8 cellular contexts compared by ENCODE assay signal in genomic region chr9:127785023-127785932, GRCh38. TPM values are rescaled to one million over a fixed set of nuclear protein-coding genes. Genes with fewer than 3 reads are reported as not detected.
DNase-seq lines count a peak whose midpoint lies in the region; ATAC-seq and TF ChIP-seq lines count a peak whose summit lies in the region.

No MANE protein-coding gene starts in this region.

- peak; percentile 63 for ATAC-seq in omental fat pad (ENCODE audit: low FRiP score)

- H3K9me2 ChIP-seq in MM.1S (replicated peaks; ENCODE audit: insufficient read depth, low read length): no peaks in the 10 kb centered on the region

- H3K4me2 ChIP-seq in MM.1S (ENCODE audit: low read depth, low read length): peak overlapping the region; percentile 47; the same call in 1 of the 2 replicates

- H3K4me1 ChIP-seq in MM.1S (ENCODE audit: low read length) (peaks cover 33% of the 10 kb centered on the region), testis (peaks cover 46% of the 10 kb centered on the region)

- TF ChIP-seq CTCF in MM.1S (IDR thresholded peaks at IDR 0.05; ENCODE audit: low read length) (peak; percentile 83), omental fat pad (IDR thresholded peaks at IDR 0.05) (peak in 2 of 3 donors; percentile 57 to 60), testis (IDR thresholded peaks at IDR 0.05) (peak; percentile 94 to 97 (median 96))

- peaks cover 28% of the 10 kb centered on the region for H3F3A ChIP-seq in MM.1S (ENCODE audit: insufficient read depth, low read length)

- intact Hi-C loops in testis (cut with DNase I; ENCODE audit: low total_unique reads): loop anchor here (10.0 kb wide), 1 partner anchor 80 kb away; no protein-coding TSS in a partner anchor

- H3K4me3 ChIP-seq in MM.1S (ENCODE audit: low read length): peak overlapping the region; percentile 68
- peak overlapping the region; percentile 84 for H3K4me3 ChIP-seq in SK-N-MC
- peak overlapping the region; percentile 75 to 98 for H3K4me3 ChIP-seq in testis

- WGBS in testis, 2 donors: 1% methylated on average over 44 of the region's 123 CpGs; no CpG with 5 or more reads in 1 of the 2 donors

- H3K9me3 ChIP-seq in MM.1S (replicated peaks; ENCODE audit: insufficient read depth, low read length) (no peaks in the 10 kb centered on the region), SK-N-MC (ENCODE audit: low read depth, low read length) (no peaks in the 10 kb centered on the region), testis (no peaks in the 10 kb centered on the region)

- H3K9ac ChIP-seq in MM.1S (ENCODE audit: low read length) (peak overlapping the region; percentile 74), SK-N-MC (ENCODE audit: insufficient read length) (no peak overlapping the region)

- H2AFZ ChIP-seq in MM.1S (ENCODE audit: low read length): peak overlapping the region; percentile 47; the same call in 1 of the 2 replicates

- no peak for TF ChIP-seq POLR2A in testis (IDR thresholded peaks at IDR 0.05)

- DNase-seq in GM04503 (ENCODE audit: low read depth) (peak; percentile 9), HCEC 1CT (peak; percentile 68), MM.1S (peak; percentile 84), SK-N-MC (ENCODE audit: low read depth, low spot score) (no peak), germinal center (ENCODE audit: low spot score) (peak; percentile 92), omental fat pad (ENCODE audit: low spot score) (peak; percentile 82), testis (peak; percentile 87)
- peak; percentile 86 for DNase-seq in activated naive CD4-positive, alpha-beta T cell treated with anti-CD3 and anti-CD28 coated beads, Interleukin-2, amount 50 U/mL, for 16 hours

- H3K27me3 ChIP-seq in MM.1S (replicated peaks; ENCODE audit: insufficient read depth, low read length): no peaks in the 10 kb centered on the region
- no peaks in the 10 kb centered on the region for H3K27me3 ChIP-seq in testis

- H3K27ac ChIP-seq in MM.1S (ENCODE audit: low read length): peak overlapping the region; percentile 65; the same call in 1 of the 2 replicates
- no peak overlapping the region for H3K27ac ChIP-seq in SK-N-MC
- H3K27ac ChIP-seq in testis: peak overlapping the region; percentile 80 to 95

- H3K36me3 ChIP-seq in MM.1S (replicated peaks; ENCODE audit: insufficient read depth, low read length) (peaks cover 33% of the 10 kb centered on the region), SK-N-MC (ENCODE audit: insufficient read depth, low read length) (peaks cover 34% of the 10 kb centered on the region), testis (ENCODE audit: low read depth, missing control alignments) (no peaks in the 10 kb centered on the region)

- peaks cover 49% of the 10 kb centered on the region for H3K79me2 ChIP-seq in MM.1S (ENCODE audit: low read length)

- H4K20me1 ChIP-seq in MM.1S (ENCODE audit: insufficient read depth, low read length): peaks cover 31% of the 10 kb centered on the region

RNA-seq across cellular contexts. Expression of gene CDK9, which starts 0.6 kb away (rescaled TPM):
- total RNA-seq in omental fat pad (100 to 1,000 TPM in 1 of 4 donors, 10 to 100 TPM in 3; 69.8 to 117 (median 85.8) TPM), testis (100 to 1,000 TPM; 136 to 163 TPM)
- polyA plus RNA-seq in testis (ENCODE audit: insufficient read depth, low read depth, low replicate concordance): 77.1 TPM

RNA-seq across cellular contexts. Expression of gene SH2D3C, which starts 6.8 kb away (rescaled TPM):
- 10 to 100 TPM in 3 of 4 donors, 1 to 10 TPM in 1; 7.1 to 33.6 (median 17.2) TPM for total RNA-seq in omental fat pad
- total RNA-seq in testis: 1 to 10 TPM; 6.6 to 9.6 TPM
- polyA plus RNA-seq in testis (ENCODE audit: insufficient read depth, low read depth, low replicate concordance): 8.8 TPM

RNA-seq across cellular contexts. Expression of gene FPGS, which starts 17.4 kb away (rescaled TPM):
- 100 to 1,000 TPM in 2 of 4 donors, 10 to 100 TPM in 2; 87.1 to 167 (median 99.5) TPM for total RNA-seq in omental fat pad
- 100 to 1,000 TPM in 1 of 2 donors, 10 to 100 TPM in 1; 99.3 to 105 TPM for total RNA-seq in testis
- polyA plus RNA-seq in testis (ENCODE audit: insufficient read depth, low read depth, low replicate concordance): 37.9 TPM

RNA-seq across cellular contexts. Expression of gene TOR2A, which starts 50.2 kb away (rescaled TPM):
- total RNA-seq in omental fat pad: 10 to 100 TPM in 2 of 4 donors, 1 to 10 TPM in 2; 6.2 to 15.8 (median 11.0) TPM
- total RNA-seq in testis: 10 to 100 TPM; 28.7 to 32.0 TPM
- 30.4 TPM for polyA plus RNA-seq in testis (ENCODE audit: insufficient read depth, low read depth, low replicate concordance)
